Comparison of ENCODE assay signal across 8 cellular contexts in genomic region chr1:23558140-23558871, GRCh38. TPM values are rescaled to one million over a fixed set of nuclear protein-coding genes. Genes with fewer than 3 reads are reported as not detected.
A peak's percentile ranks its signal among the peaks of the same experiment; 100 is the strongest.
DNase-seq lines count a peak whose midpoint lies in the region; ATAC-seq and TF ChIP-seq lines count a peak whose summit lies in the region.

No MANE protein-coding gene starts in this region.

- no peak overlapping the region for H4K91ac ChIP-seq in neuronal stem cell (ENCODE audit: low read depth, low read length, poor library complexity)

- H2AK5ac ChIP-seq in neuronal stem cell (ENCODE audit: low read depth, low read length): peak overlapping the region; percentile 8

- no peaks in the 10 kb centered on the region for H3K9me3 ChIP-seq in neuronal stem cell (replicated peaks in 1 of 2; ENCODE audit: control insufficient read depth in 2 of 2, insufficient read depth in 1 of 2, low read depth in 1 of 2, low read length in 2 of 2)

- peaks cover 20% of the 10 kb centered on the region for H3K36me3 Mint-ChIP-seq in activated CD8-positive, alpha-beta T cell treated with anti-CD3 and anti-CD28 coated beads, Interleukin-2, amount 10 ng/mL, durations not matched to agents 7 days and 5 days (ENCODE audit: low read depth)

- H3K36me3 ChIP-seq in neuronal stem cell (replicated peaks in 1 of 2; ENCODE audit: control insufficient read depth in 2 of 2, insufficient read depth in 2 of 2, low read length in 2 of 2): peaks cover 0 to 24% of the 10 kb centered on the region in 2 donors

- H3K27ac ChIP-seq in neuronal stem cell (replicated peaks; ENCODE audit: low read length): no peak overlapping the region

- peaks cover 75% of the 10 kb centered on the region for H3K4me1 Mint-ChIP-seq in activated CD8-positive, alpha-beta T cell treated with anti-CD3 and anti-CD28 coated beads, Interleukin-2, amount 10 ng/mL, durations not matched to agents 7 days and 5 days (ENCODE audit: low read depth)

- peak overlapping the region; percentile 39 for H3K14ac ChIP-seq in neuronal stem cell (ENCODE audit: low read length)

- no peak overlapping the region for H4K8ac ChIP-seq in neuronal stem cell (ENCODE audit: low read depth, low read length)

- POLR2A ChIA-PET in activated CD8-positive, alpha-beta T cell treated with anti-CD3 and anti-CD28 coated beads, Interleukin-2, amount 10 ng/mL, durations not matched to agents 7 days and 5 days (lab: Charles Lee): interaction anchor here (0.9 to 7.5 kb wide), 19 partner anchors 12 to 406 kb away, joined by 3 to 69 read pairs (median 8); no protein-coding TSS in a partner anchor

- H2AFZ ChIP-seq in neuronal stem cell (ENCODE audit: low read length): no peak overlapping the region

- H3K23ac ChIP-seq in neuronal stem cell (ENCODE audit: low read depth, low read length, poor library complexity): peak overlapping the region; percentile 47

- H3K27ac Mint-ChIP-seq in activated CD8-positive, alpha-beta T cell treated with anti-CD3 and anti-CD28 coated beads, Interleukin-2, amount 10 ng/mL, durations not matched to agents 7 days and 5 days: peak overlapping the region; percentile 87

- H3K9ac ChIP-seq in neuronal stem cell (ENCODE audit: low read depth, low read length, poor library complexity): peak overlapping the region; percentile 95

- H3K4me1 ChIP-seq in neuronal stem cell (ENCODE audit: control insufficient read depth in 2 of 2, insufficient read depth in 1 of 2, low read depth in 1 of 2, low read length in 2 of 2): peaks cover 47 to 53% of the 10 kb centered on the region in 2 donors

- H2BK15ac ChIP-seq in neuronal stem cell (ENCODE audit: low read length): peak overlapping the region; percentile 13

- peak overlapping the region; percentile 92 for H3K18ac ChIP-seq in neuronal stem cell (ENCODE audit: low read length)

- H3K4me3 Mint-ChIP-seq in activated CD8-positive, alpha-beta T cell treated with anti-CD3 and anti-CD28 coated beads, Interleukin-2, amount 10 ng/mL, durations not matched to agents 7 days and 5 days: peak overlapping the region; percentile 95

- no peak for ATAC-seq in activated CD8-positive, alpha-beta T cell treated with anti-CD3 and anti-CD28 coated beads, Interleukin-2, amount 10 ng/mL, durations not matched to agents 7 days and 5 days
- ATAC-seq in HG03108 (IDR thresholded peaks at IDR 0.05; ENCODE audit: unreplicated experiment) (no peak), GM18520 (IDR thresholded peaks at IDR 0.05; ENCODE audit: unreplicated experiment) (no peak)

- CTCF ChIA-PET in activated CD8-positive, alpha-beta T cell treated with anti-CD3 and anti-CD28 coated beads, Interleukin-2, amount 10 ng/mL, durations not matched to agents 7 days and 5 days (lab: Charles Lee): interaction anchor here (1.1 to 23.9 kb wide), 11 partner anchors 13 to 74 kb away, joined by 3 to 1062 read pairs (median 10); no protein-coding TSS in a partner anchor

- no peaks in the 10 kb centered on the region for H3K9me3 Mint-ChIP-seq in activated CD8-positive, alpha-beta T cell treated with anti-CD3 and anti-CD28 coated beads, Interleukin-2, amount 10 ng/mL, durations not matched to agents 7 days and 5 days (ENCODE audit: insufficient read depth)

- H2BK5ac ChIP-seq in neuronal stem cell (ENCODE audit: low read length): peak overlapping the region; percentile 44

- H3K4me3 ChIP-seq in fibroblast of pulmonary artery (replicated peaks; ENCODE audit: low read depth, low read length): peak overlapping the region; percentile 89
- H3K4me3 ChIP-seq in neuronal stem cell (ENCODE audit: low read length in 2 of 2): peak overlapping the region; percentile 91 to 93

- H3K27me3 ChIP-seq in neuronal stem cell (ENCODE audit: control insufficient read depth in 3 of 3, insufficient read depth in 3 of 3, low read depth in 1 of 3, low read length in 3 of 3): peaks cover 0 to 10% (median 0%) of the 10 kb centered on the region in 3 experiments

- H2BK12ac ChIP-seq in neuronal stem cell (ENCODE audit: low read length): no peak overlapping the region

- peaks cover 26% of the 10 kb centered on the region for H3K27me3 Mint-ChIP-seq in activated CD8-positive, alpha-beta T cell treated with anti-CD3 and anti-CD28 coated beads, Interleukin-2, amount 10 ng/mL, durations not matched to agents 7 days and 5 days (ENCODE audit: low read depth)

- no CpG with 5 or more reads among the region's 34 CpGs for WGBS in neuronal stem cell (ENCODE audit: extremely low coverage in 2 of 2, insufficient read length in 2 of 2, insufficient replicate concordance in 1 of 2), 2 donors

- peaks cover 6% of the 10 kb centered on the region for H3K79me1 ChIP-seq in neuronal stem cell (ENCODE audit: low read depth, low read length)

- H3K4me2 ChIP-seq in neuronal stem cell (ENCODE audit: insufficient read depth, low read length, poor library complexity, severe bottlenecking): peak overlapping the region; percentile 86

- H2BK120ac ChIP-seq in neuronal stem cell (ENCODE audit: low read depth, low read length): no peak overlapping the region

- TF ChIP-seq CTCF in fibroblast of pulmonary artery (IDR thresholded peaks at IDR 0.05; ENCODE audit: low read length, missing control alignments): no peak

- H3K4ac ChIP-seq in neuronal stem cell (ENCODE audit: low read length): no peak overlapping the region

- peak; percentile 35 for DNase-seq in GM03348 (ENCODE audit: low spot score)
- DNase-seq in NCI-H1417 (lab: John Stamatoyannopoulos, UW): peak; percentile 62 to 79 (median 65)
- peak; percentile 55 for DNase-seq in activated CD8-positive, alpha-beta T cell treated with anti-CD3 and anti-CD28 coated beads, Interleukin-2, amount 10 ng/mL, durations not matched to agents 7 days and 5 days
- peak; percentile 78 for DNase-seq in fibroblast of pulmonary artery (ENCODE audit: low read depth)
- no peak for DNase-seq in neuronal stem cell (ENCODE audit: low spot score)
- DNase-seq in occipital lobe (lab: John Stamatoyannopoulos, UW): no peak

RNA-seq across cellular contexts. Expression of gene ID3, which starts 1.0 kb away (rescaled TPM):
- total RNA-seq in activated CD8-positive, alpha-beta T cell treated with anti-CD3 and anti-CD28 coated beads, Interleukin-2, amount 10 ng/mL, durations not matched to agents 7 days and 5 days: 10 to 100 TPM; 31.4 to 34.4 TPM
- 99.9 TPM for polyA plus RNA-seq in neuronal stem cell (2013, experiment 1 of 2)
- 99.2 TPM for polyA plus RNA-seq in neuronal stem cell (2013, experiment 2 of 2)
- 30.3 TPM for total RNA-seq in occipital lobe

RNA-seq across cellular contexts. Expression of gene E2F2, which starts 27.3 kb away (rescaled TPM):
- 10 to 100 TPM; 75.0 to 80.3 TPM for total RNA-seq in activated CD8-positive, alpha-beta T cell treated with anti-CD3 and anti-CD28 coated beads, Interleukin-2, amount 10 ng/mL, durations not matched to agents 7 days and 5 days
- polyA plus RNA-seq in neuronal stem cell (2013, experiment 1 of 2): 3.8 TPM
- polyA plus RNA-seq in neuronal stem cell (2013, experiment 2 of 2): 4.4 TPM
- total RNA-seq in occipital lobe: 0.78 TPM

Comparison
In these comparisons a context has a peak if more than half of its experiments do, and no peak if none do; other contexts are left out.
1. DNase-seq: peak in GM03348 (single experiment), NCI-H1417 (3 of 3), activated CD8-positive, alpha-beta T cell treated with anti-CD3 and anti-CD28 coated beads, Interleukin-2, amount 10 ng/mL, durations not matched to agents 7 days and 5 days (single experiment) and fibroblast of pulmonary artery (single experiment); none in neuronal stem cell (single experiment) and occipital lobe (single experiment).
2. RNA of gene E2F2, which starts 27.3 kb away (total RNA-seq): 75.0 to 80.3 TPM in activated CD8-positive, alpha-beta T cell treated with anti-CD3 and anti-CD28 coated beads, Interleukin-2, amount 10 ng/mL, durations not matched to agents 7 days and 5 days; 0.78 TPM in occipital lobe (single experiment); every median in the first group is over 10 times any median in the second.